In genomic region chr19:46787040-46787330, GRCh38 we compare ENCODE assay signal across 8 cellular contexts. TPM values are rescaled to one million over a fixed set of nuclear protein-coding genes. Genes with fewer than 3 reads are reported as not detected.
DNase-seq lines count a peak whose midpoint lies in the region; TF ChIP-seq lines count a peak whose summit lies in the region.

No MANE protein-coding gene starts in this region.

- H3K4me1 Mint-ChIP-seq in H9 (peaks cover 26 to 44% of the 10 kb centered on the region in 2 experiments), glutamatergic neuron (ENCODE audit: low read depth, unreplicated experiment) (peaks cover 6% of the 10 kb centered on the region)

- H3K4me3 Mint-ChIP-seq in H9, result peak overlapping the region; percentile 97 to 100
- H3K4me3 Mint-ChIP-seq in glutamatergic neuron (ENCODE audit: unreplicated experiment), result peak overlapping the region; percentile 91

- no peak overlapping the region for H3T11ph ChIP-seq in H9 (ENCODE audit: low read length)

- peaks cover 43% of the 10 kb centered on the region; the same call in 1 of the 2 replicates for H3K79me2 ChIP-seq in H9 (ENCODE audit: insufficient read depth, low read length)

- no peak overlapping the region for H2BK12ac ChIP-seq in H9 (ENCODE audit: insufficient read length, low read depth, low read length)

- H3K4me1 ChIP-seq in H9 (ENCODE audit: insufficient read depth, low read length), result peaks cover 5% of the 10 kb centered on the region; the same call in 1 of the 2 replicates
- peaks cover 25% of the 10 kb centered on the region for H3K4me1 ChIP-seq in skeletal muscle satellite cell (ENCODE audit: control insufficient read depth, insufficient read depth, low read length)

- peak overlapping the region; percentile 98 to 99 (median 99) for H3K27ac Mint-ChIP-seq in H9
- H3K27ac Mint-ChIP-seq in glutamatergic neuron (ENCODE audit: unreplicated experiment), result peak overlapping the region; percentile 85

- H3K4ac ChIP-seq in H9 (ENCODE audit: low read depth, low read length), result no peak overlapping the region

- no peak overlapping the region for H2AFZ ChIP-seq in H9 (ENCODE audit: low read length)

- H4K20me1 ChIP-seq in H9 (ENCODE audit: control insufficient read depth, insufficient read depth, insufficient read length), result peaks cover 4% of the 10 kb centered on the region

- no CpG with 5 or more reads among the region's 5 CpGs for WGBS in H9 (ENCODE audit: extremely low coverage, insufficient read length, low lambda C conversion rate)

- no peak overlapping the region for H3K23ac ChIP-seq in H9 (ENCODE audit: insufficient read length, low read depth, low read length)

- H3K9ac ChIP-seq in H9 (ENCODE audit: extremely low read depth, insufficient read length, low read length), result peak overlapping the region; percentile 82
- peak overlapping the region; percentile 92 for H3K9ac ChIP-seq in skeletal muscle satellite cell (ENCODE audit: low read depth, low read length)

- no peaks in the 10 kb centered on the region; a peak in 1 of 5 replicates for H3K9me3 Mint-ChIP-seq in H9
- peaks cover 5% of the 10 kb centered on the region for H3K9me3 Mint-ChIP-seq in glutamatergic neuron (ENCODE audit: unreplicated experiment)

- DNase-seq in H9 (no peak), WERI-Rb-1 (no peak), glutamatergic neuron (no peak), NCI-H1930 (lab: John Stamatoyannopoulos, UW) (no peak), NCI-H446 (lab: John Stamatoyannopoulos, UW) (no peak), A172 (ENCODE audit: low spot score) (no peak)
- no peak for DNase-seq in central memory CD4-positive, alpha-beta T cell

- H3K4me3 ChIP-seq in WERI-Rb-1 (ENCODE audit: low read depth, low read length), result peak overlapping the region; percentile 67
- H3K4me3 ChIP-seq in skeletal muscle satellite cell (ENCODE audit: low read length), result peak overlapping the region; percentile 84

- H2AK5ac ChIP-seq in H9 (ENCODE audit: insufficient read length, low read length), result no peak overlapping the region

- H3K79me1 ChIP-seq in H9 (ENCODE audit: insufficient read depth, low read depth, low read length, poor library complexity, severe bottlenecking), result peaks cover 12% of the 10 kb centered on the region

- H3K18ac ChIP-seq in H9 (ENCODE audit: insufficient read length, low read depth, low read length), result no peak overlapping the region

- peak overlapping the region; percentile 57; the same call in 1 of the 2 replicates for H3K14ac ChIP-seq in H9 (ENCODE audit: insufficient read depth, low read length)

- no peak for TF ChIP-seq CTCF in H9 (conservative IDR thresholded peaks at IDR 0.05)
- no peak for TF ChIP-seq CTCF in WERI-Rb-1 (IDR thresholded peaks at IDR 0.05; ENCODE audit: low read depth, low read length)
- TF ChIP-seq CTCF in glutamatergic neuron (IDR thresholded peaks at IDR 0.05; ENCODE audit: partially characterized antibody, unreplicated experiment), result no peak

- H2BK15ac ChIP-seq in H9 (ENCODE audit: low read depth, low read length), result no peak overlapping the region

- H3K27me3 Mint-ChIP-seq in H9 (ENCODE audit: low read depth) (peaks cover 13% of the 10 kb centered on the region), glutamatergic neuron (ENCODE audit: unreplicated experiment) (peaks cover 3% of the 10 kb centered on the region)

- H3K27me3 ChIP-seq in H9 (ENCODE audit: insufficient read depth, low read length) (no peaks in the 10 kb centered on the region; the same call in 1 of the 2 replicates), WERI-Rb-1 (ENCODE audit: insufficient read depth, low read depth, severe bottlenecking) (no peaks in the 10 kb centered on the region), skeletal muscle satellite cell (ENCODE audit: control insufficient read depth, insufficient read depth, low read length) (no peaks in the 10 kb centered on the region)

- no peak overlapping the region for H4K5ac ChIP-seq in H9 (ENCODE audit: insufficient read length, low read depth, low read length)

- no peak overlapping the region for H2BK120ac ChIP-seq in H9 (ENCODE audit: low read depth, low read length, poor library complexity, severe bottlenecking)

- peaks cover 37 to 49% (median 43%) of the 10 kb centered on the region in 3 experiments for H3K36me3 Mint-ChIP-seq in H9 (ENCODE audit: insufficient read depth in 1 of 3, low read depth in 3 of 3)
- no peaks in the 10 kb centered on the region for H3K36me3 Mint-ChIP-seq in glutamatergic neuron (ENCODE audit: unreplicated experiment)

- H4K8ac ChIP-seq in H9 (replicated peaks; ENCODE audit: insufficient read length, low read depth, low read length), result no peak overlapping the region

- H3K36me3 ChIP-seq in WERI-Rb-1 (peaks cover 41% of the 10 kb centered on the region), skeletal muscle satellite cell (ENCODE audit: insufficient read depth, low read length) (peaks cover 22% of the 10 kb centered on the region)

- H3K9me3 ChIP-seq in H9 (ENCODE audit: control insufficient read depth, low read depth, low read length) (no peaks in the 10 kb centered on the region), WERI-Rb-1 (ENCODE audit: severe bottlenecking) (peaks cover 3% of the 10 kb centered on the region), skeletal muscle satellite cell (replicated peaks; ENCODE audit: low read length) (no peaks in the 10 kb centered on the region)

- H3K27ac ChIP-seq in H9 (ENCODE audit: insufficient read length, low read depth, low read length), result no peak overlapping the region
- H3K27ac ChIP-seq in WERI-Rb-1, result peak overlapping the region; percentile 93

- no peak overlapping the region for H4K91ac ChIP-seq in H9 (ENCODE audit: insufficient read length, low read depth, low read length)

- H2BK5ac ChIP-seq in H9 (ENCODE audit: insufficient read length, low read length), result no peak overlapping the region

- no peak overlapping the region for H2BK20ac ChIP-seq in H9 (ENCODE audit: low read depth, low read length, poor library complexity, severe bottlenecking)

- H3K23me2 ChIP-seq in H9 (ENCODE audit: insufficient read length, low read depth, low read length, poor library complexity, severe bottlenecking), result peaks cover 23% of the 10 kb centered on the region

- H3K4me2 ChIP-seq in H9 (ENCODE audit: insufficient read depth, insufficient read length, low read length), result peak overlapping the region; percentile 96
- H3K4me2 ChIP-seq in skeletal muscle satellite cell (ENCODE audit: low read length), result peak overlapping the region; percentile 93

- H3K56ac ChIP-seq in H9 (ENCODE audit: insufficient read length, low read depth, low read length), result no peak overlapping the region

RNA-seq across cellular contexts. Expression of gene SLC1A5, which starts 1.4 kb away (rescaled TPM):
- total RNA-seq in H9 (2021) (258 and 269 TPM in 2 replicates), glutamatergic neuron (ENCODE audit: unreplicated experiment) (35.4 TPM)
- 102 and 130 TPM in 2 replicates for total RNA-seq in skeletal muscle satellite cell (2012; rRNA removed)
- 57.2 and 58.7 TPM in 2 replicates for total RNA-seq in A172 (2014; rRNA removed; shearing (Covaris generic))

RNA-seq across cellular contexts. Expression of gene STRN4, which starts 40.7 kb away (rescaled TPM):
- total RNA-seq in H9 (2021), result 143 and 148 TPM in 2 replicates
- 117 TPM for total RNA-seq in glutamatergic neuron (ENCODE audit: unreplicated experiment)
- 50.4 and 57.7 TPM in 2 replicates for total RNA-seq in skeletal muscle satellite cell (2012; rRNA removed)
- total RNA-seq in A172 (2014; rRNA removed; shearing (Covaris generic)), result 35.5 and 47.9 TPM in 2 replicates

RNA-seq across cellular contexts. Expression of gene FKRP, which starts 41.1 kb away (rescaled TPM):
- total RNA-seq in H9 (2021) (39.1 and 42.2 TPM in 2 replicates), glutamatergic neuron (ENCODE audit: unreplicated experiment) (46.6 TPM)
- total RNA-seq in skeletal muscle satellite cell (2012; rRNA removed), result 19.9 and 20.3 TPM in 2 replicates
- total RNA-seq in A172 (2014; rRNA removed; shearing (Covaris generic)), result 6.4 and 14.2 TPM in 2 replicates
